ENCODE assay signal across 11 cellular contexts in genomic region chr17:14748036-14748715, GRCh38.
A peak's percentile ranks its signal among the peaks of the same experiment; 100 is the strongest.
DNase-seq lines count a peak whose midpoint lies in the region; ATAC-seq, FAIRE-seq and TF ChIP-seq lines count a peak whose summit lies in the region.
"Had no signal": no experiment of that assay in that cellular context is flagged by ENCODE, and none has a peak within 500 bp of the region (broad histone marks: within the 10 kb centered on the region; RNA-seq: fewer than 3 reads in every experiment).

No MANE protein-coding gene starts in this region.

- H3K9me2 ChIP-seq in PC-3 (replicated peaks; ENCODE audit: low read length): no peaks in the 10 kb centered on the region

- TF ChIP-seq CTCF in right lobe of liver (IDR thresholded peaks at IDR 0.05) (no peak), HepG2 (CRISPR knock-in tag; IDR thresholded peaks at IDR 0.05) (no peak), PC-3 (conservative IDR thresholded peaks at IDR 0.05; ENCODE audit: low read depth, low read length) (no peak)

- in situ Hi-C loops in HepG2 (cut with HindIII; ENCODE audit: extremely low pct_ligation_motif_present, low pct_unique_long_range_greater_than_20kb): no loop called here

- ATAC-seq in right lobe of liver (peak in 3 of 4 donors; percentile 20 to 55 (median 45)), HepG2 (no peak), HG02852 (IDR thresholded peaks at IDR 0.05; ENCODE audit: unreplicated experiment) (peak; percentile 60), PC-3 (no peak), left ventricle myocardium superior (no peak)
- peak; percentile 92 for ATAC-seq in stimulated activated naive CD8-positive, alpha-beta T cell treated with anti-CD3 and anti-CD28 coated beads, Interleukin-15, amount 100 ng/mL, for 72 hours

- H3K27me3 Mint-ChIP-seq in stimulated activated naive CD8-positive, alpha-beta T cell treated with anti-CD3 and anti-CD28 coated beads, Interleukin-15, amount 100 ng/mL, for 72 hours: no peaks in the 10 kb centered on the region

- POLR2A ChIA-PET in HepG2 (lab: Yijun Ruan, JAX): no interaction called here
- POLR2A ChIA-PET in PC-3 (lab: Charles Lee; ENCODE audit: unreplicated experiment): no interaction called here

- no peak overlapping the region for H3K4me2 ChIP-seq in HepG2 (ENCODE audit: low read depth, low read length)
- no peak overlapping the region for H3K4me2 ChIP-seq in PC-3 (ENCODE audit: low read length)

- no peak overlapping the region for H3K4me3 Mint-ChIP-seq in stimulated activated naive CD8-positive, alpha-beta T cell treated with anti-CD3 and anti-CD28 coated beads, Interleukin-15, amount 100 ng/mL, for 72 hours

- no peaks in the 10 kb centered on the region for H3K4me1 ChIP-seq in right lobe of liver
- H3K4me1 ChIP-seq in HepG2 (ENCODE audit: insufficient read depth, low read length): 0 out of 2 replicates have a peak, but pooled peaks cover 6% of the 10 kb centered on the region
- H3K4me1 ChIP-seq in PC-3 (ENCODE audit: insufficient read depth, low read length): peaks cover 30% of the 10 kb centered on the region

- CTCF ChIA-PET in HepG2 (lab: Yijun Ruan, JAX; ENCODE audit: low intra/inter-chr PET ratio, low total read pairs): no interaction called here
- CTCF ChIA-PET in PC-3 (lab: Charles Lee): no interaction called here

- H3K9me3 ChIP-seq in right lobe of liver (no peaks in the 10 kb centered on the region), HepG2 (ENCODE audit: low read length) (no peaks in the 10 kb centered on the region), PC-3 (ENCODE audit: low read length) (no peaks in the 10 kb centered on the region)

- H3F3A ChIP-seq in PC-3 (ENCODE audit: low read length, unreplicated experiment): no peaks in the 10 kb centered on the region

- no peak for FAIRE-seq in HepG2 (lab: Jason Lieb, UNC)

- no TSS peak for BruUV-seq in HepG2 (replicated peaks; lab: Mats Ljungman, UMichigan)
- BruUV-seq in PC-3 (replicated peaks; lab: Mats Ljungman, UMichigan): no TSS peak

- no peak overlapping the region for H3K27ac ChIP-seq in right lobe of liver
- H3K27ac ChIP-seq in HepG2 (ENCODE audit: extremely low read length, insufficient read depth, low read length): no peak overlapping the region
- peak overlapping the region; percentile 37 for H3K27ac ChIP-seq in PC-3 (ENCODE audit: low read length)
- H3K27ac ChIP-seq: BLaER1 treated with 17β-estradiol and CSF1 and Interleukin-3, amounts not matched to agents 10 nM and 100 nM had no signal

- TF ChIP-seq RAD21 in HepG2 (CRISPR knock-in tag; IDR thresholded peaks at IDR 0.05): no peak

- no peak overlapping the region for H3K27ac Mint-ChIP-seq in stimulated activated naive CD8-positive, alpha-beta T cell treated with anti-CD3 and anti-CD28 coated beads, Interleukin-15, amount 100 ng/mL, for 72 hours

- TF ChIP-seq EP300 in HepG2 (IDR thresholded peaks at IDR 0.05; ENCODE audit: low read depth in 2 of 2, low read length in 2 of 2) (no peak), HepG2 (CRISPR knock-in tag; IDR thresholded peaks at IDR 0.05; ENCODE audit: borderline replicate concordance) (no peak)

- no peaks in the 10 kb centered on the region for H3K36me3 ChIP-seq in right lobe of liver
- H3K36me3 ChIP-seq in HepG2 (replicated peaks in 1 of 2; ENCODE audit: control insufficient read depth in 1 of 2, insufficient read depth in 2 of 2, low read length in 2 of 2): no peaks in the 10 kb centered on the region
- no peaks in the 10 kb centered on the region for H3K36me3 ChIP-seq in PC-3 (ENCODE audit: low read depth, low read length)
- H3K36me3 ChIP-seq: BLaER1 treated with 17β-estradiol and CSF1 and Interleukin-3, amounts not matched to agents 10 nM and 100 nM had no signal

- no peak overlapping the region for H2AFZ ChIP-seq in HepG2 (ENCODE audit: low read length)
- H2AFZ ChIP-seq in PC-3 (ENCODE audit: low read length): no peak overlapping the region

- no peak overlapping the region for H3K4me3 ChIP-seq in right lobe of liver
- H3K4me3 ChIP-seq in HepG2 (replicated peaks in 1 of 3; ENCODE audit: insufficient read depth in 1 of 3, low read depth in 2 of 3, low read length in 3 of 3): no peak overlapping the region
- H3K4me3 ChIP-seq in PC-3 (ENCODE audit: low read length): no peak overlapping the region
- H3K4me3 ChIP-seq: BLaER1 treated with 17β-estradiol and CSF1 and Interleukin-3, amounts not matched to agents 10 nM and 100 nM had no signal

- H3K79me2 ChIP-seq in HepG2 (ENCODE audit: insufficient read depth, low read length) (no peaks in the 10 kb centered on the region), PC-3 (ENCODE audit: low read length) (no peaks in the 10 kb centered on the region)

- DNase-seq in right lobe of liver (no peak), HepG2 (ENCODE audit: low spot score) (no peak), PC-3 (peak; percentile 88), left ventricle myocardium superior (no peak), NCI-H2081 treated with DMSO at 0.1 percent for 48 hours (lab: John Stamatoyannopoulos, UW) (no peak), HPDE6-E6E7 (ENCODE audit: extremely low spot score) (no peak)
- peak in 1 of 2 donors; percentile 55 for DNase-seq in stimulated activated naive CD8-positive, alpha-beta T cell treated with anti-CD3 and anti-CD28 coated beads, Interleukin-15, amount 100 ng/mL, for 72 hours
- DNase-seq: activated effector memory CD4-positive, alpha-beta T cell treated with anti-CD3 and anti-CD28 coated beads, Interleukin-2, amount 50 U/mL, for 16 hours; SW 1271 had no signal

- no peak for TF ChIP-seq POLR2A in right lobe of liver (IDR thresholded peaks at IDR 0.05)
- TF ChIP-seq POLR2A in HepG2 (IDR thresholded peaks at IDR 0.05; ENCODE audit: insufficient read depth in 1 of 2, low read depth in 2 of 2, low read length in 2 of 2): no peak

- H3K27me3 ChIP-seq in right lobe of liver (no peaks in the 10 kb centered on the region), HepG2 (ENCODE audit: control insufficient read depth in 1 of 2, insufficient read depth in 2 of 2, low read length in 2 of 2) (peaks cover 1 to 8% of the 10 kb centered on the region in 2 experiments; a peak in 2 of 5 replicates), PC-3 (ENCODE audit: low read length) (no peaks in the 10 kb centered on the region)
- H3K27me3 ChIP-seq: BLaER1 treated with 17β-estradiol and CSF1 and Interleukin-3, amounts not matched to agents 10 nM and 100 nM had no signal

- H3K9me3 Mint-ChIP-seq in stimulated activated naive CD8-positive, alpha-beta T cell treated with anti-CD3 and anti-CD28 coated beads, Interleukin-15, amount 100 ng/mL, for 72 hours: no peaks in the 10 kb centered on the region

- H4K20me1 ChIP-seq in HepG2 (ENCODE audit: insufficient read depth, low read length) (no peaks in the 10 kb centered on the region), PC-3 (ENCODE audit: low read length) (no peaks in the 10 kb centered on the region)
- H4K20me1 ChIP-seq: BLaER1 treated with 17β-estradiol and CSF1 and Interleukin-3, amounts not matched to agents 10 nM and 100 nM had no signal

- intact Hi-C loops in right lobe of liver (cut with DNase I): no loop called here
- intact Hi-C loops in HepG2 (cut with micrococcal nuclease; ENCODE audit: unreplicated experiment): no loop called here
- intact Hi-C loops in PC-3 (cut with micrococcal nuclease): no loop called here
- intact Hi-C loops in left ventricle myocardium superior (cut with micrococcal nuclease): no loop called here

- H3K9ac ChIP-seq in HepG2 (ENCODE audit: insufficient read depth, low read depth, low read length) (no peak overlapping the region), PC-3 (ENCODE audit: low read length) (no peak overlapping the region)
- H3K9ac ChIP-seq: BLaER1 treated with 17β-estradiol and CSF1 and Interleukin-3, amounts not matched to agents 10 nM and 100 nM had no signal

- peaks cover 15% of the 10 kb centered on the region for H3K4me1 Mint-ChIP-seq in stimulated activated naive CD8-positive, alpha-beta T cell treated with anti-CD3 and anti-CD28 coated beads, Interleukin-15, amount 100 ng/mL, for 72 hours

- WGBS in right lobe of liver (ENCODE audit: insufficient coverage, low coverage, low lambda C conversion rate, missing lambda C conversion rate): no CpG with 5 or more reads among the region's 12 CpGs
- WGBS in HepG2 (ENCODE audit: low lambda C conversion rate): 75% methylated on average over 11 of the region's 12 CpGs

TF ChIP-seq in HepG2, 621 proteins besides CTCF, POLR2A, EP300 and RAD21:
- no peak for TF ChIP-seq NPAS2 (CRISPR knock-in tag; IDR thresholded peaks at IDR 0.05; ENCODE audit: borderline replicate concordance)
- no peak for TF ChIP-seq ZBTB4 (CRISPR knock-in tag; IDR thresholded peaks at IDR 0.05; ENCODE audit: borderline replicate concordance)
- TF ChIP-seq ZFP90 (CRISPR knock-in tag; IDR thresholded peaks at IDR 0.05; ENCODE audit: borderline replicate concordance): no peak
- no peak for TF ChIP-seq RAD51 (IDR thresholded peaks at IDR 0.05; ENCODE audit: borderline replicate concordance)
- no peak for TF ChIP-seq NONO (IDR thresholded peaks at IDR 0.05)
- no peak for TF ChIP-seq NONO (CRISPR knock-in tag; conservative IDR thresholded peaks at IDR 0.05)
TF ChIP-seq in HepG2: peak in this region for 0.

Comparison
In these comparisons a context has a peak if more than half of its experiments do, and no peak if none do; other contexts are left out.
1. ATAC-seq: peak in right lobe of liver (3 of 4), HG02852 (single experiment) and stimulated activated naive CD8-positive, alpha-beta T cell treated with anti-CD3 and anti-CD28 coated beads, Interleukin-15, amount 100 ng/mL, for 72 hours (single experiment); none in HepG2 (single experiment), PC-3 (single experiment) and left ventricle myocardium superior (single experiment).